Comparison of ENCODE assay signal across 8 cellular contexts in the genomic region with DNA sequence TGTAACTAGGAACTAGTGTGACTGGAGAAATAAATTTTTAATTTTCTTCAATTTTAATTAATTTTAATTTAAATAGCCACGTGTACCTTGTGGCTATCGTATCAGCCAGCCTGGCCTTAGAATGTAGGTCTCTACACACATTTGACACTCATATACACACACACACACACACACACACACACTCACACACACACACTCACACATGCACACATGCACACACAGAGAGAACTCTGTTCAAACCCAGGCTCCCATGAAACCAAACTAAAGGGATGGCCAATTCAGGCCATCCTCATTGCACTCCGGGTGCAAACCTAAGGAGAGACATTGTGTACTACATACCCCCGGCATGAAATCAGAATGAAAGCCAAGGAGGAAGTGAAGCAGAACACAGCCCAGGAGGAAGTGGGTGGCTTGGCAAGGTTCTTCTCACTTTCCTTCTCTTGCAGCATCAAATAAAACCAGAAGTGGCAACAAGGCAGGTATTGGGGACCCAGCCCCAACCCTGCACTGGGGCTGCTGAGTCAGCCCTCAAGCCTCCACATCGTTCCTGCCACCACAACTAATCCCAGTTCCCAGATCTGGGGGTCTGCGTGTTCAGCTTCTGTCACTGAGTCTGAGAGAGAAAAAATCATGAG. TPM values are rescaled to one million over a fixed set of nuclear protein-coding genes. Genes with fewer than 3 reads are reported as not detected.
A peak's percentile ranks its signal among the peaks of the same experiment; 100 is the strongest.
DNase-seq lines count a peak whose midpoint lies in the region; ATAC-seq lines count a peak whose summit lies in the region.

No MANE protein-coding gene starts in this region.

- H3K4me1 ChIP-seq in CD4-positive, CD25-positive, alpha-beta regulatory T cell (ENCODE audit: control insufficient read depth, insufficient read depth, low read length, poor library complexity, severe bottlenecking): peaks cover 9% of the 10 kb centered on the region
- peaks cover 4 to 18% of the 10 kb centered on the region in 2 donors for H3K4me1 ChIP-seq in naive thymus-derived CD4-positive, alpha-beta T cell (ENCODE audit: control insufficient read depth in 2 of 2, insufficient read depth in 2 of 2, low read length in 2 of 2)

- no peaks in the 10 kb centered on the region for H3K36me3 ChIP-seq in CD4-positive, CD25-positive, alpha-beta regulatory T cell (ENCODE audit: control insufficient read depth, insufficient read depth, low read length)
- no peaks in the 10 kb centered on the region for H3K36me3 ChIP-seq in naive thymus-derived CD4-positive, alpha-beta T cell (ENCODE audit: control insufficient read depth in 2 of 3, insufficient read depth in 3 of 3, low read length in 3 of 3)

- intact Hi-C loops in naive thymus-derived CD4-positive, alpha-beta T cell (cut with micrococcal nuclease): loop anchor here (2.0 kb wide), 4 partner anchors 26 to 168 kb away; partner anchors contain the start of genes CHPT1 (in 1 of the 2) and GNPTAB (in 1 of the 2)

- CTCF ChIA-PET in activated CD8-positive, alpha-beta T cell treated with anti-CD3 and anti-CD28 coated beads, Interleukin-2, amount 10 ng/mL, durations not matched to agents 7 days and 5 days (lab: Charles Lee): interaction anchor here (0.8 to 2.4 kb wide), 6 partner anchors 11 to 169 kb away, joined by 3 to 7 read pairs (median 3); no protein-coding TSS in a partner anchor
- CTCF ChIA-PET in naive thymus-derived CD4-positive, alpha-beta T cell (lab: Charles Lee): interaction anchor here (1.6 kb wide), 1 partner anchor 28 kb away, joined by 4 read pairs; no protein-coding TSS in a partner anchor

- POLR2A ChIA-PET in activated CD8-positive, alpha-beta T cell treated with anti-CD3 and anti-CD28 coated beads, Interleukin-2, amount 10 ng/mL, durations not matched to agents 7 days and 5 days (lab: Charles Lee): no interaction called here
- POLR2A ChIA-PET in naive thymus-derived CD4-positive, alpha-beta T cell (lab: Charles Lee): interaction anchor here (0.9 kb wide), 1 partner anchor 11 kb away, joined by 3 read pairs; no protein-coding TSS in a partner anchor

- no peaks in the 10 kb centered on the region for H3K9me3 ChIP-seq in CD4-positive, CD25-positive, alpha-beta regulatory T cell (ENCODE audit: control insufficient read depth in 2 of 2, low read length in 2 of 2)
- H3K9me3 ChIP-seq in naive thymus-derived CD4-positive, alpha-beta T cell (ENCODE audit: control insufficient read depth in 2 of 3, low read length in 3 of 3): no peaks in the 10 kb centered on the region

- H3K27ac ChIP-seq in CD4-positive, CD25-positive, alpha-beta regulatory T cell (ENCODE audit: insufficient read depth, low read length, poor library complexity, severe bottlenecking): no peak overlapping the region
- no peak overlapping the region for H3K27ac ChIP-seq in naive thymus-derived CD4-positive, alpha-beta T cell (ENCODE audit: low read depth, low read length)

- H3K4me1 Mint-ChIP-seq in CD4-positive, CD25-positive, alpha-beta regulatory T cell: peaks cover 7 to 19% (median 14%) of the 10 kb centered on the region in 4 donors
- peaks cover 25% of the 10 kb centered on the region for H3K4me1 Mint-ChIP-seq in activated CD8-positive, alpha-beta T cell treated with anti-CD3 and anti-CD28 coated beads, Interleukin-2, amount 10 ng/mL, durations not matched to agents 7 days and 5 days (ENCODE audit: low read depth)
- H3K4me1 Mint-ChIP-seq in naive thymus-derived CD4-positive, alpha-beta T cell: peaks cover 13 to 28% (median 21%) of the 10 kb centered on the region in 7 donors

- H3K9me3 Mint-ChIP-seq in CD4-positive, CD25-positive, alpha-beta regulatory T cell: no peaks in the 10 kb centered on the region
- no peaks in the 10 kb centered on the region for H3K9me3 Mint-ChIP-seq in activated CD8-positive, alpha-beta T cell treated with anti-CD3 and anti-CD28 coated beads, Interleukin-2, amount 10 ng/mL, durations not matched to agents 7 days and 5 days (ENCODE audit: insufficient read depth)
- peaks cover 0 to 3% (median 0%) of the 10 kb centered on the region in 11 donors for H3K9me3 Mint-ChIP-seq in naive thymus-derived CD4-positive, alpha-beta T cell

- ATAC-seq in CD4-positive, CD25-positive, alpha-beta regulatory T cell (ENCODE audit: low read depth in 2 of 2): peak; percentile 72 to 83
- ATAC-seq in GM19438 (IDR thresholded peaks at IDR 0.05; ENCODE audit: low read depth, unreplicated experiment): peak; percentile 92
- peak; percentile 81 for ATAC-seq in HG03439 (IDR thresholded peaks at IDR 0.05; ENCODE audit: unreplicated experiment)
- ATAC-seq in activated CD8-positive, alpha-beta T cell treated with anti-CD3 and anti-CD28 coated beads, Interleukin-2, amount 10 ng/mL, durations not matched to agents 7 days and 5 days: peak; percentile 83
- peak; percentile 81 for ATAC-seq in naive thymus-derived CD4-positive, alpha-beta T cell

- H3K27me3 ChIP-seq in CD4-positive, CD25-positive, alpha-beta regulatory T cell (ENCODE audit: control insufficient read depth, insufficient read depth, low read length): no peaks in the 10 kb centered on the region
- no peaks in the 10 kb centered on the region for H3K27me3 ChIP-seq in naive thymus-derived CD4-positive, alpha-beta T cell (ENCODE audit: control insufficient read depth in 2 of 2, insufficient read depth in 2 of 2, low read length in 2 of 2)

- peak in 2 of 3 donors; percentile 52 to 81 for DNase-seq in CD4-positive, CD25-positive, alpha-beta regulatory T cell
- DNase-seq in activated CD8-positive, alpha-beta T cell treated with anti-CD3 and anti-CD28 coated beads, Interleukin-2, amount 10 ng/mL, durations not matched to agents 7 days and 5 days: peak; percentile 63
- peak in 7 of 9 donors; percentile 27 to 71 (median 58) for DNase-seq in naive thymus-derived CD4-positive, alpha-beta T cell
- DNase-seq in SW480 (ENCODE audit: low spot score) (no peak), T-helper 9 cell (no peak), RKO (ENCODE audit: low spot score) (no peak)

- H3K27ac Mint-ChIP-seq in CD4-positive, CD25-positive, alpha-beta regulatory T cell: peak overlapping the region; percentile 80 to 91 (median 83)
- peak overlapping the region; percentile 81 for H3K27ac Mint-ChIP-seq in activated CD8-positive, alpha-beta T cell treated with anti-CD3 and anti-CD28 coated beads, Interleukin-2, amount 10 ng/mL, durations not matched to agents 7 days and 5 days
- peak overlapping the region in 8 of 9 donors; percentile 72 to 94 (median 89) for H3K27ac Mint-ChIP-seq in naive thymus-derived CD4-positive, alpha-beta T cell

- H3K27me3 Mint-ChIP-seq in CD4-positive, CD25-positive, alpha-beta regulatory T cell: peaks cover 19% of the 10 kb centered on the region
- H3K27me3 Mint-ChIP-seq in activated CD8-positive, alpha-beta T cell treated with anti-CD3 and anti-CD28 coated beads, Interleukin-2, amount 10 ng/mL, durations not matched to agents 7 days and 5 days (ENCODE audit: low read depth): peaks cover 2% of the 10 kb centered on the region
- peaks cover 3 to 14% (median 3%) of the 10 kb centered on the region in 5 donors for H3K27me3 Mint-ChIP-seq in naive thymus-derived CD4-positive, alpha-beta T cell

- peak overlapping the region in 2 of 4 donors; percentile 74 for H3K4me3 Mint-ChIP-seq in CD4-positive, CD25-positive, alpha-beta regulatory T cell
- peak overlapping the region; percentile 49 for H3K4me3 Mint-ChIP-seq in activated CD8-positive, alpha-beta T cell treated with anti-CD3 and anti-CD28 coated beads, Interleukin-2, amount 10 ng/mL, durations not matched to agents 7 days and 5 days
- H3K4me3 Mint-ChIP-seq in naive thymus-derived CD4-positive, alpha-beta T cell: peak overlapping the region; percentile 57 to 84 (median 73)

- H3K4me3 ChIP-seq in CD4-positive, CD25-positive, alpha-beta regulatory T cell (ENCODE audit: low read depth, low read length): peak overlapping the region; percentile 42
- H3K4me3 ChIP-seq in naive thymus-derived CD4-positive, alpha-beta T cell (ENCODE audit: low read length): no peak overlapping the region

- no peaks in the 10 kb centered on the region for H3K36me3 Mint-ChIP-seq in CD4-positive, CD25-positive, alpha-beta regulatory T cell
- no peaks in the 10 kb centered on the region for H3K36me3 Mint-ChIP-seq in activated CD8-positive, alpha-beta T cell treated with anti-CD3 and anti-CD28 coated beads, Interleukin-2, amount 10 ng/mL, durations not matched to agents 7 days and 5 days (ENCODE audit: low read depth)
- no peaks in the 10 kb centered on the region for H3K36me3 Mint-ChIP-seq in naive thymus-derived CD4-positive, alpha-beta T cell

RNA-seq across cellular contexts. Expression of gene CHPT1, which starts 26.2 kb away (rescaled TPM):
- total RNA-seq in CD4-positive, CD25-positive, alpha-beta regulatory T cell: 9.1 TPM
- polyA plus RNA-seq in CD4-positive, CD25-positive, alpha-beta regulatory T cell: 10 to 100 TPM in 3 of 4 donors, 1 to 10 TPM in 1; 2.8 to 15.3 (median 12.1) TPM
- total RNA-seq in activated CD8-positive, alpha-beta T cell treated with anti-CD3 and anti-CD28 coated beads, Interleukin-2, amount 10 ng/mL, durations not matched to agents 7 days and 5 days: 10 to 100 TPM; 12.6 to 13.1 TPM
- 10 to 100 TPM in 3 of 5 experiments, 1 to 10 TPM in 2; 6.5 to 22.6 (median 14.5) TPM for total RNA-seq in naive thymus-derived CD4-positive, alpha-beta T cell
- 10 to 100 TPM in 1 of 2 donors, 1 to 10 TPM in 1; 9.4 to 22.9 TPM for polyA plus RNA-seq in naive thymus-derived CD4-positive, alpha-beta T cell

Comparison
In these comparisons a context has a peak if more than half of its experiments do, and no peak if none do; other contexts are left out.
1. DNase-seq: peak in CD4-positive, CD25-positive, alpha-beta regulatory T cell (2 of 3), activated CD8-positive, alpha-beta T cell treated with anti-CD3 and anti-CD28 coated beads, Interleukin-2, amount 10 ng/mL, durations not matched to agents 7 days and 5 days (single experiment) and naive thymus-derived CD4-positive, alpha-beta T cell (7 of 9); none in SW480 (single experiment), T-helper 9 cell (single experiment) and RKO (single experiment).
2. Peak in every context shown above with its lines, with median percentiles within 50 percentile points of each other: ATAC-seq and H3K27ac Mint-ChIP-seq.